In the genomic region with DNA sequence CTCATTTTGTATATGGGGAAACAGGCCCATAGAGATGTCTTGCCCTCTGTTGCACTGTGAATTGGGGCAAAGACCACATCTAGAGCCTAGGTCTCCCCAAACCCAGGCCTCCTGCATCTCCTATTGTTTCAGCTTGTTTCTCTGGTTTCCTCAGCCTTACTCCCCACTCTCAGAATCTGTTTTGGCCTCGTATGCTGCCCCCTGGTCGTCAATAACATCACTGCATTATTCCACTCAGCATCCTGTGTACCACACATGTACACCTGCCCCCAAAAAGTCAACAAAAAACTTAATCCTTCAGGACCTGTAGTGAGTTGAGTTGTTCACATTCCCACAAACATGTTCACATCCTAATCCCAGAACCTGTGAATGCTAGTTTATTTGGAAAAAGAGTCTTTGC, we compare ENCODE assay signal across 9 cellular contexts.
DNase-seq lines count a peak whose midpoint lies in the region; ATAC-seq and TF ChIP-seq lines count a peak whose summit lies in the region.
"Had no signal": no experiment of that assay in that cellular context is flagged by ENCODE, and none has a peak within 500 bp of the region (broad histone marks: within the 10 kb centered on the region; RNA-seq: fewer than 3 reads in every experiment).

No MANE protein-coding gene starts in this region.

- ATAC-seq in WTC11 (peak; percentile 78), right lobe of liver (peak; percentile 33 to 46 (median 42)), HG03469 (IDR thresholded peaks at IDR 0.05; ENCODE audit: unreplicated experiment) (no peak), HG02970 (IDR thresholded peaks at IDR 0.05; ENCODE audit: low FRiP score, unreplicated experiment) (no peak)
- no peak for ATAC-seq in activated T-helper 17 cell treated with anti-CD3 and anti-CD28 coated beads, Interleukin-2, amount 50 U/mL, for 72 hours (replicated peaks)

- peak; percentile 55 for DNase-seq in COLO829 (ENCODE audit: low spot score)
- peak; percentile 49 for DNase-seq in HEK293T (ENCODE audit: extremely low spot score)
- DNase-seq in WTC11 (ENCODE audit: low spot score), result peak; percentile 33
- DNase-seq in right lobe of liver, result no peak
- DNase-seq in COLO668 (lab: John Stamatoyannopoulos, UW; ENCODE audit: unreplicated experiment), result no peak
- DNase-seq: activated T-cell treated with anti-CD3 and anti-CD28 coated beads, Interleukin-2, amount 50 U/mL, for 48 hours had no signal

- H3K27me3 Mint-ChIP-seq in WTC11 (ENCODE audit: low read depth), result no peaks in the 10 kb centered on the region
- peaks cover 4% of the 10 kb centered on the region for H3K27me3 Mint-ChIP-seq in activated T-helper 17 cell treated with anti-CD3 and anti-CD28 coated beads, Interleukin-2, amount 50 U/mL, for 72 hours

- 3% methylated on average over 2 of the region's 2 CpGs for WGBS in right lobe of liver (ENCODE audit: insufficient coverage, low coverage, low lambda C conversion rate, missing lambda C conversion rate)

- H3K9me3 Mint-ChIP-seq in WTC11, result no peaks in the 10 kb centered on the region
- H3K9me3 Mint-ChIP-seq in activated T-helper 17 cell treated with anti-CD3 and anti-CD28 coated beads, Interleukin-2, amount 50 U/mL, for 72 hours, result peaks cover 4% of the 10 kb centered on the region

- intact Hi-C loops in right lobe of liver (cut with DNase I), result no loop called here

- no peak for TF ChIP-seq POLR2A in right lobe of liver (IDR thresholded peaks at IDR 0.05)

- H3K27me3 ChIP-seq in right lobe of liver, result no peaks in the 10 kb centered on the region

- H3K36me3 Mint-ChIP-seq in WTC11, result no peaks in the 10 kb centered on the region
- no peaks in the 10 kb centered on the region for H3K36me3 Mint-ChIP-seq in activated T-helper 17 cell treated with anti-CD3 and anti-CD28 coated beads, Interleukin-2, amount 50 U/mL, for 72 hours (ENCODE audit: low read depth)

- H3K27ac Mint-ChIP-seq in WTC11, result no peak overlapping the region
- no peak overlapping the region for H3K27ac Mint-ChIP-seq in activated T-helper 17 cell treated with anti-CD3 and anti-CD28 coated beads, Interleukin-2, amount 50 U/mL, for 72 hours

- TF ChIP-seq CTCF in WTC11 (IDR thresholded peaks at IDR 0.05) (peak; percentile 39; the same call in 1 of the 2 replicates), right lobe of liver (IDR thresholded peaks at IDR 0.05) (peak; percentile 16 to 34 (median 22))

- H3K9me3 ChIP-seq in right lobe of liver, result no peaks in the 10 kb centered on the region

- H3K4me1 Mint-ChIP-seq in WTC11, result peaks cover 2% of the 10 kb centered on the region
- H3K4me1 Mint-ChIP-seq in activated T-helper 17 cell treated with anti-CD3 and anti-CD28 coated beads, Interleukin-2, amount 50 U/mL, for 72 hours, result no peaks in the 10 kb centered on the region

- no peak overlapping the region for H3K4me3 ChIP-seq in right lobe of liver

- no peak overlapping the region for H3K4me3 Mint-ChIP-seq in WTC11
- no peak overlapping the region for H3K4me3 Mint-ChIP-seq in activated T-helper 17 cell treated with anti-CD3 and anti-CD28 coated beads, Interleukin-2, amount 50 U/mL, for 72 hours

- H3K4me1 ChIP-seq in right lobe of liver, result no peaks in the 10 kb centered on the region

- POLR2A ChIA-PET in HEK293T (lab: Yijun Ruan, JAX) (no interaction called here), WTC11 (lab: Charles Lee) (no interaction called here)

- no peaks in the 10 kb centered on the region for H3K36me3 ChIP-seq in right lobe of liver

- no peak overlapping the region for H3K27ac ChIP-seq in right lobe of liver

- CTCF ChIA-PET in HEK293T (lab: Yijun Ruan, JAX), result interaction anchor here (0.6 kb wide), 1 partner anchor 93 kb away, joined by 3 read pairs; no protein-coding TSS in a partner anchor
- CTCF ChIA-PET in WTC11 (lab: Charles Lee), result interaction anchor here (0.6 to 4.4 kb wide), 21 partner anchors 9 to 664 kb away, joined by 3 to 51 read pairs (median 3); no protein-coding TSS in a partner anchor

TF ChIP-seq in HEK293T, 16 proteins besides CTCF, POLR2A, EP300 and RAD21:
- no peak for TF ChIP-seq FOXM1 (IDR thresholded peaks at IDR 0.05; ENCODE audit: borderline replicate concordance)
- no peak for TF ChIP-seq TARDBP (IDR thresholded peaks at IDR 0.05)
- TF ChIP-seq FOXA1 (IDR thresholded peaks at IDR 0.05), result no peak
- no peak for TF ChIP-seq SUZ12 (IDR thresholded peaks at IDR 0.05)
- TF ChIP-seq, protein P1, sequence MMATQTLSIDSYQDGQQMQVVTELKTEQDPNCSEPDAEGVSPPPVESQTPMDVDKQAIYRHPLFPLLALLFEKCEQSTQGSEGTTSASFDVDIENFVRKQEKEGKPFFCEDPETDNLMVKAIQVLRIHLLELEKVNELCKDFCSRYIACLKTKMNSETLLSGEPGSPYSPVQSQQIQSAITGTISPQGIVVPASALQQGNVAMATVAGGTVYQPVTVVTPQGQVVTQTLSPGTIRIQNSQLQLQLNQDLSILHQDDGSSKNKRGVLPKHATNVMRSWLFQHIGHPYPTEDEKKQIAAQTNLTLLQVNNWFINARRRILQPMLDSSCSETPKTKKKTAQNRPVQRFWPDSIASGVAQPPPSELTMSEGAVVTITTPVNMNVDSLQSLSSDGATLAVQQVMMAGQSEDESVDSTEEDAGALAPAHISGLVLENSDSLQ (IDR thresholded peaks at IDR 0.05), result no peak
- no peak for TF ChIP-seq LEF1 (IDR thresholded peaks at IDR 0.05; ENCODE audit: borderline replicate concordance)
- TF ChIP-seq ARNT (IDR thresholded peaks at IDR 0.05), result no peak
- no peak for TF ChIP-seq FOXK2 (IDR thresholded peaks at IDR 0.05)
- no peak for TF ChIP-seq ELF4 (IDR thresholded peaks at IDR 0.05)
- TF ChIP-seq NFRKB (IDR thresholded peaks at IDR 0.05), result no peak
- TF ChIP-seq ZNF384 (IDR thresholded peaks at IDR 0.05), result no peak
- no peak for TF ChIP-seq CTBP1 (IDR thresholded peaks at IDR 0.05; ENCODE audit: borderline replicate concordance)

TF ChIP-seq in WTC11, 78 proteins besides CTCF, POLR2A, EP300 and RAD21:
- TF ChIP-seq SMAD4 (CRISPR knock-in tag; IDR thresholded peaks at IDR 0.05) (no peak), ESRRA (CRISPR knock-in tag; IDR thresholded peaks at IDR 0.05; ENCODE audit: borderline replicate concordance) (no peak), ETV6 (CRISPR knock-in tag; IDR thresholded peaks at IDR 0.05) (no peak), ZNF671 (CRISPR knock-in tag; IDR thresholded peaks at IDR 0.05) (no peak)
- TF ChIP-seq, protein P2, sequence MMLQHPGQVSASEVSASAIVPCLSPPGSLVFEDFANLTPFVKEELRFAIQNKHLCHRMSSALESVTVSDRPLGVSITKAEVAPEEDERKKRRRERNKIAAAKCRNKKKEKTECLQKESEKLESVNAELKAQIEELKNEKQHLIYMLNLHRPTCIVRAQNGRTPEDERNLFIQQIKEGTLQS (CRISPR knock-in tag; conservative IDR thresholded peaks at IDR 0.05), result no peak
- TF ChIP-seq, protein P3, sequence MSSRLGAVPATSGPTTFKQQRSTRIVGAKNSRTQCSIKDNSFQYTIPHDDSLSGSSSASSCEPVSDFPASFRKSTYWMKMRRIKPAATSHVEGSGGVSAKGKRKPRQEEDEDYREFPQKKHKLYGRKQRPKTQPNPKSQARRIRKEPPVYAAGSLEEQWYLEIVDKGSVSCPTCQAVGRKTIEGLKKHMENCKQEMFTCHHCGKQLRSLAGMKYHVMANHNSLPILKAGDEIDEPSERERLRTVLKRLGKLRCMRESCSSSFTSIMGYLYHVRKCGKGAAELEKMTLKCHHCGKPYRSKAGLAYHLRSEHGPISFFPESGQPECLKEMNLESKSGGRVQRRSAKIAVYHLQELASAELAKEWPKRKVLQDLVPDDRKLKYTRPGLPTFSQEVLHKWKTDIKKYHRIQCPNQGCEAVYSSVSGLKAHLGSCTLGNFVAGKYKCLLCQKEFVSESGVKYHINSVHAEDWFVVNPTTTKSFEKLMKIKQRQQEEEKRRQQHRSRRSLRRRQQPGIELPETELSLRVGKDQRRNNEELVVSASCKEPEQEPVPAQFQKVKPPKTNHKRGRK (CRISPR knock-in tag; IDR thresholded peaks at IDR 0.05; ENCODE audit: borderline replicate concordance), result no peak
TF ChIP-seq in WTC11: peak in this region for 0.

Comparison
In these comparisons a context has a peak if more than half of its experiments do, and no peak if none do; other contexts are left out.
1. DNase-seq: peak in COLO829 (single experiment), HEK293T (single experiment) and WTC11 (single experiment); none in right lobe of liver (0 of 3) and COLO668 (single experiment).
2. ATAC-seq: peak in WTC11 (single experiment) and right lobe of liver (4 of 4); none in activated T-helper 17 cell treated with anti-CD3 and anti-CD28 coated beads, Interleukin-2, amount 50 U/mL, for 72 hours (single experiment), HG03469 (single experiment) and HG02970 (single experiment).